ENCODE assay signal across 16 cellular contexts in genomic region chr6:158048589-158048988, GRCh38.
"Had no signal": no experiment of that assay in that cellular context is flagged by ENCODE, and none has a peak within 500 bp of the region (broad histone marks: within the 10 kb centered on the region; RNA-seq: fewer than 3 reads in every experiment).

No MANE protein-coding gene starts in this region.

- H3K27ac Mint-ChIP-seq: activated B cell treated with CpG ODN at 0.5 μM for 24 hours; activated naive CD4-positive, alpha-beta T cell treated with anti-CD3 and anti-CD28 coated beads, Interleukin-2, amount 50 U/mL, for 24 hours; activated T-helper 2 cell treated with anti-CD3 and anti-CD28 coated beads, Interferon-gamma antibody, Interleukin-2, Interleukin-4, amounts not matched to agents 10 μg/mL and 5 μg/mL and 100 μg/mL, durations not matched to agents 14 hours and 24 hours and 36 hours; nephron had no signal

- H3K9me3 ChIP-seq: body of pancreas, esophagus squamous epithelium had no signal

- H3K4me3 ChIP-seq: body of pancreas, coronary artery, esophagus squamous epithelium had no signal

- H3K4me1 ChIP-seq: body of pancreas had no signal

- H3K9me3 Mint-ChIP-seq: activated B cell treated with CpG ODN at 0.5 μM for 24 hours; activated naive CD4-positive, alpha-beta T cell treated with anti-CD3 and anti-CD28 coated beads, Interleukin-2, amount 50 U/mL, for 24 hours; activated T-helper 2 cell treated with anti-CD3 and anti-CD28 coated beads, Interferon-gamma antibody, Interleukin-2, Interleukin-4, amounts not matched to agents 10 μg/mL and 5 μg/mL and 100 μg/mL, durations not matched to agents 14 hours and 24 hours and 36 hours; nephron had no signal

- H3K27me3 ChIP-seq: body of pancreas, esophagus squamous epithelium had no signal

- H3K27ac ChIP-seq: body of pancreas, coronary artery had no signal

- DNase-seq: activated B cell treated with CpG ODN at 0.5 μM for 24 hours; activated CD4-positive, alpha-beta T cell treated with anti-CD3 and anti-CD28 coated beads, Interleukin-2, amount 10 ng/mL, durations not matched to agents 24 days and 14 days; amniotic stem cell; body of pancreas; central memory CD4-positive, alpha-beta T cell; effector CD4-positive, alpha-beta T cell; esophagus squamous epithelium; hypothalamus; nucleus accumbens; stimulated activated CD4-positive, alpha-beta T cell treated with anti-CD3 and anti-CD28 coated beads, Interleukin-12 subunit alpha, Interleukin-12 subunit beta, amount 100 ng/mL, for 4 hours; stimulated activated CD4-positive, alpha-beta T cell treated with anti-CD3 and anti-CD28 coated beads, Interleukin-2, amount 100 ng/mL, for 24 hours; T-helper 2 cell had no signal

- H3K27me3 Mint-ChIP-seq: activated B cell treated with CpG ODN at 0.5 μM for 24 hours; activated CD4-positive, alpha-beta T cell treated with anti-CD3 and anti-CD28 coated beads, Interleukin-2, amount 10 ng/mL, durations not matched to agents 24 days and 14 days; activated naive CD4-positive, alpha-beta T cell treated with anti-CD3 and anti-CD28 coated beads, Interleukin-2, amount 50 U/mL, for 24 hours had no signal

- H3K4me1 Mint-ChIP-seq: activated B cell treated with CpG ODN at 0.5 μM for 24 hours had no signal

- H3K4me3 Mint-ChIP-seq: activated B cell treated with CpG ODN at 0.5 μM for 24 hours; activated CD4-positive, alpha-beta T cell treated with anti-CD3 and anti-CD28 coated beads, Interleukin-2, amount 10 ng/mL, durations not matched to agents 24 days and 14 days; activated naive CD4-positive, alpha-beta T cell treated with anti-CD3 and anti-CD28 coated beads, Interleukin-2, amount 50 U/mL, for 24 hours; nephron had no signal

- ATAC-seq: body of pancreas had no signal
